Comparison of ENCODE assay signal across 11 cellular contexts in genomic region chr11:2375964-2376551, GRCh38. TPM values are rescaled to one million over a fixed set of nuclear protein-coding genes. Genes with fewer than 3 reads are reported as not detected.
DNase-seq lines count a peak whose midpoint lies in the region; ATAC-seq lines count a peak whose summit lies in the region.
"Had no signal": no experiment of that assay in that cellular context is flagged by ENCODE, and none has a peak within 500 bp of the region (broad histone marks: within the 10 kb centered on the region; RNA-seq: fewer than 3 reads in every experiment).

No MANE protein-coding gene starts in this region.

- ATAC-seq in Right ventricle myocardium superior (ENCODE audit: poor library complexity) (no peak), Right ventricle myocardium inferior (no peak)
- no peak for ATAC-seq in stimulated activated naive CD8-positive, alpha-beta T cell treated with anti-CD3 and anti-CD28 coated beads, Interleukin-15, amount 100 ng/mL, for 72 hours

- H3K36me3 Mint-ChIP-seq in activated naive CD8-positive, alpha-beta T cell: no peaks in the 10 kb centered on the region

- H3K27me3 Mint-ChIP-seq in activated naive CD8-positive, alpha-beta T cell: no peaks in the 10 kb centered on the region
- H3K27me3 Mint-ChIP-seq in stimulated activated naive CD8-positive, alpha-beta T cell treated with anti-CD3 and anti-CD28 coated beads, Interleukin-15, amount 100 ng/mL, for 72 hours: no peaks in the 10 kb centered on the region

- intact Hi-C loops in Right ventricle myocardium superior (cut with DNase I) (loop anchor here (5.0 kb wide), 1 partner anchor 69 kb away; no protein-coding TSS in a partner anchor), Right ventricle myocardium inferior (cut with DNase I) (loop anchor here (1.0 to 5.0 kb wide), 3 partner anchors 61 to 86 kb away; no protein-coding TSS in a partner anchor)

- peak; percentile 22 for DNase-seq in Right ventricle myocardium superior
- no peak for DNase-seq in Right ventricle myocardium inferior (ENCODE audit: missing footprints)
- peak; percentile 87 for DNase-seq in kidney tubule cell (ENCODE audit: low spot score)
- no peak for DNase-seq in stimulated activated naive CD8-positive, alpha-beta T cell treated with anti-CD3 and anti-CD28 coated beads, Interleukin-15, amount 100 ng/mL, for 72 hours
- DNase-seq in SHP77 (lab: John Stamatoyannopoulos, UW): no peak
- no peak for DNase-seq in stimulated activated CD4-positive, alpha-beta T cell treated with anti-CD3 and anti-CD28 coated beads, Interleukin-2, amount 100 ng/mL, for 24 hours
- no peak for DNase-seq in HuH-7.5 (ENCODE audit: low spot score)
- DNase-seq: mesenchymal stem cell; NCI-H510A treated with DMSO at 0.1 percent for 48 hours; stimulated activated CD8-positive, alpha-beta memory T cell treated with anti-CD3 and anti-CD28 coated beads, Interleukin-4, amount 100 ng/mL, for 48 hours had no signal

- H3K4me1 Mint-ChIP-seq in activated naive CD8-positive, alpha-beta T cell (ENCODE audit: low read depth): peaks cover 15% of the 10 kb centered on the region
- peaks cover 30% of the 10 kb centered on the region for H3K4me1 Mint-ChIP-seq in stimulated activated naive CD8-positive, alpha-beta T cell treated with anti-CD3 and anti-CD28 coated beads, Interleukin-15, amount 100 ng/mL, for 72 hours

- peak overlapping the region; percentile 46 for H3K27ac Mint-ChIP-seq in activated naive CD8-positive, alpha-beta T cell
- no peak overlapping the region for H3K27ac Mint-ChIP-seq in stimulated activated naive CD8-positive, alpha-beta T cell treated with anti-CD3 and anti-CD28 coated beads, Interleukin-15, amount 100 ng/mL, for 72 hours

- H3K4me3 Mint-ChIP-seq in activated naive CD8-positive, alpha-beta T cell: peak overlapping the region; percentile 69
- H3K4me3 Mint-ChIP-seq in stimulated activated naive CD8-positive, alpha-beta T cell treated with anti-CD3 and anti-CD28 coated beads, Interleukin-15, amount 100 ng/mL, for 72 hours: peak overlapping the region; percentile 40 to 51

- H3K9me3 Mint-ChIP-seq in activated naive CD8-positive, alpha-beta T cell (ENCODE audit: low read depth): no peaks in the 10 kb centered on the region
- no peaks in the 10 kb centered on the region for H3K9me3 Mint-ChIP-seq in stimulated activated naive CD8-positive, alpha-beta T cell treated with anti-CD3 and anti-CD28 coated beads, Interleukin-15, amount 100 ng/mL, for 72 hours

RNA-seq across cellular contexts. Expression of gene CD81, which starts 1.1 kb away (rescaled TPM):
- total RNA-seq in Right ventricle myocardium superior (457 TPM), Right ventricle myocardium inferior (531 TPM)

RNA-seq across cellular contexts. Expression of gene TSSC4, which starts 24.5 kb away (rescaled TPM):
- total RNA-seq in Right ventricle myocardium superior: 36.2 TPM
- 31.4 TPM for total RNA-seq in Right ventricle myocardium inferior

Comparison
In these comparisons a context has a peak if more than half of its experiments do, and no peak if none do; other contexts are left out.
1. DNase-seq: peak in Right ventricle myocardium superior (single experiment) and kidney tubule cell (single experiment); none in Right ventricle myocardium inferior (single experiment), stimulated activated naive CD8-positive, alpha-beta T cell treated with anti-CD3 and anti-CD28 coated beads, Interleukin-15, amount 100 ng/mL, for 72 hours (0 of 2), SHP77 (0 of 2), stimulated activated CD4-positive, alpha-beta T cell treated with anti-CD3 and anti-CD28 coated beads, Interleukin-2, amount 100 ng/mL, for 24 hours (0 of 2) and HuH-7.5 (single experiment).